In the genomic region with DNA sequence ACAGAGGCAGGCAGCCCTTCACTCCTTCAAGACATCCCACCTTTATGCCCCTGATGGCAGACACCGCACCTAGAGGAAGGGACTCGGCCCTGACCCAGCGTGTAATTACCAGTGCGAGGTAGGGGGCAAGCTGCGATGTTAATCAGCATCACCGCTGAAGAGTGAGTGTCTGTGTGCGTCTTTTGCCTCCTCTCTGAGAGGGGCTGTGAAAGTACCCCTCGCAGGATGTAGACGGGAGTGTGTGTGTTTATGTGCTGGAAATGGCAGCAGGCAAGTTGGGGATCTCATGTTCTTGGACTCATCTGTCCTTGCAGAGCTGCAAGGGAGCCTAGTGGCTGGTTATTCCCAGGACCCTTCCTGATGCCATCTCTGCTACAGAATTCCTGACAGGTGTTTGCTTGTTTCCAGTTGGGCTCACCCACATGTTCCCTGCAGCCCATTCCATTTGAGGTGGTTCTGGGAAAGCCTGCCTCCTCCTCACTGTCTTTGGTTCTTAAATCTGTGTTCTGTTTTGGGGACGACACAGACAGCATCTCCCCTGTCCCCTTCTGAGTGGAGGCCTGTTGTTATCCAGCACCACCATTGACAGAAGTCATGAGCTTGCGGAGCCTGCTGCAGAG, we compare ENCODE assay signal across 17 cellular contexts.
DNase-seq lines count a peak whose midpoint lies in the region; ATAC-seq and TF ChIP-seq lines count a peak whose summit lies in the region.
"Had no signal": no experiment of that assay in that cellular context is flagged by ENCODE, and none has a peak within 500 bp of the region (broad histone marks: within the 10 kb centered on the region; RNA-seq: fewer than 3 reads in every experiment).

No MANE protein-coding gene starts in this region.

- no peak overlapping the region for H3K4me3 ChIP-seq in endodermal cell (ENCODE audit: low read length)
- H3K4me3 ChIP-seq: BLaER1 treated with 17β-estradiol and CSF1 and Interleukin-3, amounts not matched to agents 10 nM and 100 nM; GM12878 had no signal

- peaks cover 4% of the 10 kb centered on the region for H3K36me3 ChIP-seq in endodermal cell (ENCODE audit: control insufficient read depth, insufficient read depth, low read length)

- TF ChIP-seq CTCF in WTC11 (IDR thresholded peaks at IDR 0.05) (no peak), endodermal cell (conservative IDR thresholded peaks at IDR 0.05) (no peak), nephron (IDR thresholded peaks at IDR 0.05; ENCODE audit: unreplicated experiment in 3 of 3) (no peak), type B pancreatic cell (conservative IDR thresholded peaks at IDR 0.05) (no peak)

- H3K27me3 ChIP-seq in endodermal cell (ENCODE audit: control insufficient read depth, insufficient read depth, low read length, poor library complexity, severe bottlenecking) = no peaks in the 10 kb centered on the region
- H3K27me3 ChIP-seq: BLaER1 treated with 17β-estradiol and CSF1 and Interleukin-3, amounts not matched to agents 10 nM and 100 nM had no signal

- H3K27me3 Mint-ChIP-seq in WTC11 (ENCODE audit: low read depth) (no peaks in the 10 kb centered on the region), endodermal cell (ENCODE audit: insufficient read depth) (no peaks in the 10 kb centered on the region), nephron (ENCODE audit: low read depth) (no peaks in the 10 kb centered on the region), type B pancreatic cell (no peaks in the 10 kb centered on the region)
- H3K27me3 Mint-ChIP-seq: CD4-positive, CD25-positive, alpha-beta regulatory T cell had no signal

- peaks cover 4% of the 10 kb centered on the region; the same call in 1 of the 2 replicates for H3K36me3 Mint-ChIP-seq in WTC11
- peaks cover 5% of the 10 kb centered on the region for H3K36me3 Mint-ChIP-seq in endodermal cell (ENCODE audit: low read depth)
- peaks cover 44% of the 10 kb centered on the region for H3K36me3 Mint-ChIP-seq in nephron (ENCODE audit: low read depth)
- peaks cover 22% of the 10 kb centered on the region for H3K36me3 Mint-ChIP-seq in type B pancreatic cell
- H3K36me3 Mint-ChIP-seq: CD4-positive, CD25-positive, alpha-beta regulatory T cell had no signal

- H3K9me3 Mint-ChIP-seq in WTC11 (no peaks in the 10 kb centered on the region), endodermal cell (no peaks in the 10 kb centered on the region), nephron (peaks cover under 1% of the 10 kb centered on the region), type B pancreatic cell (no peaks in the 10 kb centered on the region)
- H3K9me3 Mint-ChIP-seq: HFFc6 had no signal

- no peaks in the 10 kb centered on the region for H3K9me3 ChIP-seq in endodermal cell (ENCODE audit: control insufficient read depth, low read length)

- H3K27ac Mint-ChIP-seq in WTC11 (no peak overlapping the region), endodermal cell (peak overlapping the region; percentile 59), nephron (peak overlapping the region in 2 of 3 experiments; percentile 31 to 51), type B pancreatic cell (no peak overlapping the region)
- H3K27ac Mint-ChIP-seq: CD4-positive, CD25-positive, alpha-beta regulatory T cell; HFFc6 had no signal

- DNase-seq in WTC11 (ENCODE audit: low spot score) = no peak
- no peak for DNase-seq in endodermal cell
- DNase-seq in type B pancreatic cell (ENCODE audit: extremely low spot score, unreplicated experiment) = peak; percentile 51
- DNase-seq in DMS53 (lab: John Stamatoyannopoulos, UW) = no peak
- DNase-seq: ACHN; Calu3; CD4-positive, CD25-positive, alpha-beta regulatory T cell; DMS 273 treated with DMSO at 0.1 percent for 48 hours; DMS79; HCEC 1CT; HFFc6 had no signal

- peak; percentile 19; the same call in 1 of the 2 replicates for ATAC-seq in WTC11
- no peak for ATAC-seq in GM19397 (IDR thresholded peaks at IDR 0.05; ENCODE audit: unreplicated experiment)
- ATAC-seq in HG03442 (IDR thresholded peaks at IDR 0.05; ENCODE audit: unreplicated experiment) = no peak
- ATAC-seq: GM12878, HepG2 had no signal

- peaks cover 19% of the 10 kb centered on the region for H3K4me1 Mint-ChIP-seq in WTC11
- H3K4me1 Mint-ChIP-seq in endodermal cell = peaks cover under 1% of the 10 kb centered on the region
- peaks cover 3% of the 10 kb centered on the region for H3K4me1 Mint-ChIP-seq in nephron
- H3K4me1 Mint-ChIP-seq in type B pancreatic cell (ENCODE audit: unreplicated experiment) = peaks cover 26% of the 10 kb centered on the region

- H3K27ac ChIP-seq in endodermal cell (ENCODE audit: low read depth, low read length) = no peak overlapping the region

- CTCF ChIA-PET in WTC11 (lab: Charles Lee) = interaction anchor here (1.2 kb wide), 1 partner anchor 16 kb away, joined by 5 read pairs; no protein-coding TSS in a partner anchor

- WGBS in endodermal cell (ENCODE audit: insufficient coverage in 1 of 2, insufficient read length in 1 of 2), 2 experiments = 91 to 93% methylated on average over 8 to 11 of the region's 11 CpGs

- no peaks in the 10 kb centered on the region for H3K4me1 ChIP-seq in endodermal cell (ENCODE audit: control insufficient read depth, insufficient read depth, low read length)

- H3K4me3 Mint-ChIP-seq in WTC11 (no peak overlapping the region), endodermal cell (no peak overlapping the region), nephron (no peak overlapping the region), type B pancreatic cell (no peak overlapping the region)
- H3K4me3 Mint-ChIP-seq: CD4-positive, CD25-positive, alpha-beta regulatory T cell; HFFc6 had no signal

- H3K9ac ChIP-seq in endodermal cell (ENCODE audit: extremely low read depth, low read length, poor library complexity, severe bottlenecking) = no peak overlapping the region
- H3K9ac ChIP-seq: BLaER1 treated with 17β-estradiol and CSF1 and Interleukin-3, amounts not matched to agents 10 nM and 100 nM had no signal

- POLR2A ChIA-PET in WTC11 (lab: Charles Lee) = no interaction called here

TF ChIP-seq in WTC11, 78 proteins besides CTCF, POLR2A, EP300 and RAD21 (continues in another document):
- TF ChIP-seq JUN (CRISPR knock-in tag; IDR thresholded peaks at IDR 0.05) (no peak), OVOL2 (CRISPR knock-in tag; IDR thresholded peaks at IDR 0.05; ENCODE audit: borderline replicate concordance) (no peak), MYBL2 (CRISPR knock-in tag; IDR thresholded peaks at IDR 0.05) (no peak), FOXJ3 (CRISPR knock-in tag; IDR thresholded peaks at IDR 0.05; ENCODE audit: borderline replicate concordance) (no peak), ZNF671 (CRISPR knock-in tag; IDR thresholded peaks at IDR 0.05) (no peak), ZNF219 (CRISPR knock-in tag; IDR thresholded peaks at IDR 0.05; ENCODE audit: borderline replicate concordance) (no peak), NR2C2 (CRISPR knock-in tag; IDR thresholded peaks at IDR 0.05) (no peak), IRF2 (CRISPR knock-in tag; IDR thresholded peaks at IDR 0.05; ENCODE audit: borderline replicate concordance, low read depth) (no peak), SP1 (CRISPR knock-in tag; conservative IDR thresholded peaks at IDR 0.05) (no peak), SMAD4 (CRISPR knock-in tag; IDR thresholded peaks at IDR 0.05) (no peak)
- TF ChIP-seq, protein P1, sequence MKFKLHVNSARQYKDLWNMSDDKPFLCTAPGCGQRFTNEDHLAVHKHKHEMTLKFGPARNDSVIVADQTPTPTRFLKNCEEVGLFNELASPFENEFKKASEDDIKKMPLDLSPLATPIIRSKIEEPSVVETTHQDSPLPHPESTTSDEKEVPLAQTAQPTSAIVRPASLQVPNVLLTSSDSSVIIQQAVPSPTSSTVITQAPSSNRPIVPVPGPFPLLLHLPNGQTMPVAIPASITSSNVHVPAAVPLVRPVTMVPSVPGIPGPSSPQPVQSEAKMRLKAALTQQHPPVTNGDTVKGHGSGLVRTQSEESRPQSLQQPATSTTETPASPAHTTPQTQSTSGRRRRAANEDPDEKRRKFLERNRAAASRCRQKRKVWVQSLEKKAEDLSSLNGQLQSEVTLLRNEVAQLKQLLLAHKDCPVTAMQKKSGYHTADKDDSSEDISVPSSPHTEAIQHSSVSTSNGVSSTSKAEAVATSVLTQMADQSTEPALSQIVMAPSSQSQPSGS (CRISPR knock-in tag; IDR thresholded peaks at IDR 0.05; ENCODE audit: borderline replicate concordance, low read depth) = no peak
- TF ChIP-seq, protein P2, sequence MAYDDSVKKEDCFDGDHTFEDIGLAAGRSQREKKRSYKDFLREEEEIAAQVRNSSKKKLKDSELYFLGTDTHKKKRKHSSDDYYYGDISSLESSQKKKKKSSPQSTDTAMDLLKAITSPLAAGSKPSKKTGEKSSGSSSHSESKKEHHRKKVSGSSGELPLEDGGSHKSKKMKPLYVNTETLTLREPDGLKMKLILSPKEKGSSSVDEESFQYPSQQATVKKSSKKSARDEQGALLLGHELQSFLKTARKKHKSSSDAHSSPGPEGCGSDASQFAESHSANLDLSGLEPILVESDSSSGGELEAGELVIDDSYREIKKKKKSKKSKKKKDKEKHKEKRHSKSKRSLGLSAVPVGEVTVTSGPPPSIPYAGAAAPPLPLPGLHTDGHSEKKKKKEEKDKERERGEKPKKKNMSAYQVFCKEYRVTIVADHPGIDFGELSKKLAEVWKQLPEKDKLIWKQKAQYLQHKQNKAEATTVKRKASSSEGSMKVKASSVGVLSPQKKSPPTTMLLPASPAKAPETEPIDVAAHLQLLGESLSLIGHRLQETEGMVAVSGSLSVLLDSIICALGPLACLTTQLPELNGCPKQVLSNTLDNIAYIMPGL (CRISPR knock-in tag; IDR thresholded peaks at IDR 0.05) = no peak
- TF ChIP-seq, protein P3, sequence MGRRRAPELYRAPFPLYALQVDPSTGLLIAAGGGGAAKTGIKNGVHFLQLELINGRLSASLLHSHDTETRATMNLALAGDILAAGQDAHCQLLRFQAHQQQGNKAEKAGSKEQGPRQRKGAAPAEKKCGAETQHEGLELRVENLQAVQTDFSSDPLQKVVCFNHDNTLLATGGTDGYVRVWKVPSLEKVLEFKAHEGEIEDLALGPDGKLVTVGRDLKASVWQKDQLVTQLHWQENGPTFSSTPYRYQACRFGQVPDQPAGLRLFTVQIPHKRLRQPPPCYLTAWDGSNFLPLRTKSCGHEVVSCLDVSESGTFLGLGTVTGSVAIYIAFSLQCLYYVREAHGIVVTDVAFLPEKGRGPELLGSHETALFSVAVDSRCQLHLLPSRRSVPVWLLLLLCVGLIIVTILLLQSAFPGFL (CRISPR knock-in tag; IDR thresholded peaks at IDR 0.05; ENCODE audit: borderline replicate concordance) = no peak

Comparison
In these comparisons a context has a peak if more than half of its experiments do, and no peak if none do; other contexts are left out.
1. H3K27ac Mint-ChIP-seq: peak in endodermal cell (single experiment) and nephron (2 of 3); none in WTC11 (single experiment) and type B pancreatic cell (single experiment).